30 cellular contexts compared by ENCODE assay signal in genomic region chr11:34727228-34727737, GRCh38.
"Had no signal": no experiment of that assay in that cellular context is flagged by ENCODE, and none has a peak within 500 bp of the region (broad histone marks: within the 10 kb centered on the region; RNA-seq: fewer than 3 reads in every experiment).

No MANE protein-coding gene starts in this region.

- H2AFZ ChIP-seq: hepatocyte had no signal

- FAIRE-seq: colon, endothelial cell of umbilical vein, islet of Langerhans, urothelium cell line had no signal

- H3K4me1 ChIP-seq: esophagus muscularis mucosa, foreskin keratinocyte, gastroesophageal sphincter, heart left ventricle, left lung, psoas muscle, spleen, tibial nerve, upper lobe of left lung had no signal

- H3K79me2 ChIP-seq: hepatocyte had no signal

- H3K4me3 Mint-ChIP-seq: dendritic cell treated with granulocyte-macrophage colony-stimulating factor and Interleukin-4, amounts not matched to agents 40 ng/mL and 50 ng/mL, for 4 days; mesothelial cell of epicardium; naive B cell; stimulated activated memory B cell treated with anti-CD40 and anti-IgM and Interleukin-4, amounts not matched to agents 10 μg/mL and 1 μg/mL and 100 μg/mL, for 72 hours had no signal

- H3K36me3 Mint-ChIP-seq: naive B cell; stimulated activated memory B cell treated with anti-CD40 and anti-IgM and Interleukin-4, amounts not matched to agents 10 μg/mL and 1 μg/mL and 100 μg/mL, for 72 hours had no signal

- H3K4me3 ChIP-seq: esophagus muscularis mucosa, gastroesophageal sphincter, heart left ventricle, hepatocyte, left lung, mucosa of descending colon, ovary, psoas muscle, skin epidermis, spleen, thoracic aorta, tibial nerve, upper lobe of left lung had no signal

- H3K36me3 ChIP-seq: esophagus muscularis mucosa, gastroesophageal sphincter, heart left ventricle, left lung, ovary, spleen, thoracic aorta, tibial nerve, upper lobe of left lung had no signal

- H3K4me2 ChIP-seq: hepatocyte had no signal

- ATAC-seq: foreskin keratinocyte; gastroesophageal sphincter; heart left ventricle; left cardiac atrium; left lung; mucosa of descending colon; psoas muscle; right cardiac atrium; stimulated activated memory B cell treated with anti-CD40 and anti-IgM and Interleukin-4, amounts not matched to agents 10 μg/mL and 1 μg/mL and 100 μg/mL, for 72 hours; stimulated activated naive CD8-positive, alpha-beta T cell treated with anti-CD3 and anti-CD28 coated beads, Interleukin-15, Interleukin-2, amounts not matched to agents 100 U/mL and 50 U/mL, for 24 hours had no signal

- H3K9me3 ChIP-seq: esophagus muscularis mucosa, left lung, mucosa of descending colon, ovary, psoas muscle, thoracic aorta, upper lobe of left lung had no signal

- H3K27me3 ChIP-seq: esophagus muscularis mucosa, gastroesophageal sphincter, hepatocyte, left lung, ovary, tibial nerve, upper lobe of left lung had no signal

- DNase-seq: effector CD8-positive, alpha-beta T cell; foreskin keratinocyte; heart left ventricle; left cardiac atrium; left lung; mesenchymal stem cell; mucosa of descending colon; naive B cell; occipital lobe; ovary; posterior cingulate gyrus; psoas muscle; right cardiac atrium; spleen; stimulated activated CD4-positive, alpha-beta T cell treated with anti-CD3 and anti-CD28 coated beads, Interleukin-4, amount 100 ng/mL, for 4 hours; stimulated activated naive CD8-positive, alpha-beta T cell treated with anti-CD3 and anti-CD28 coated beads, Interleukin-15, Interleukin-2, amounts not matched to agents 100 U/mL and 50 U/mL, for 24 hours; upper lobe of left lung had no signal

- H3K4me1 Mint-ChIP-seq: mesothelial cell of epicardium; naive B cell; stimulated activated memory B cell treated with anti-CD40 and anti-IgM and Interleukin-4, amounts not matched to agents 10 μg/mL and 1 μg/mL and 100 μg/mL, for 72 hours had no signal

- H3K27ac Mint-ChIP-seq: dendritic cell treated with granulocyte-macrophage colony-stimulating factor and Interleukin-4, amounts not matched to agents 40 ng/mL and 50 ng/mL, for 4 days; mesothelial cell of epicardium; naive B cell; stimulated activated memory B cell treated with anti-CD40 and anti-IgM and Interleukin-4, amounts not matched to agents 10 μg/mL and 1 μg/mL and 100 μg/mL, for 72 hours had no signal

- H3K27ac ChIP-seq: esophagus muscularis mucosa, foreskin keratinocyte, gastroesophageal sphincter, heart left ventricle, hepatocyte, left lung, ovary, psoas muscle, skin epidermis, spleen, thoracic aorta, tibial nerve, upper lobe of left lung had no signal
